6 cellular contexts compared by ENCODE assay signal in genomic region chr22:20117656-20118571, GRCh38.
A peak's percentile ranks its signal among the peaks of the same experiment; 100 is the strongest.
DNase-seq lines count a peak whose midpoint lies in the region; ATAC-seq and TF ChIP-seq lines count a peak whose summit lies in the region.

No MANE protein-coding gene starts in this region.

- H3K9me3 ChIP-seq in iPS DF 6.9 (ENCODE audit: control insufficient read depth, insufficient read depth, low read length) = no peaks in the 10 kb centered on the region

- no peak overlapping the region for H3K27ac ChIP-seq in iPS DF 6.9 (ENCODE audit: low read length)

- H3K4me3 ChIP-seq in iPS DF 6.9 (ENCODE audit: low read length) = peak overlapping the region; percentile 73

- peaks cover 52% of the 10 kb centered on the region for H3K36me3 ChIP-seq in iPS DF 6.9 (ENCODE audit: control insufficient read depth, insufficient read depth, low read length)

- no peaks in the 10 kb centered on the region for H3K27me3 ChIP-seq in iPS DF 6.9 (ENCODE audit: control insufficient read depth, insufficient read depth, low read length)

- TF ChIP-seq CTCF in GM10266 (IDR thresholded peaks at IDR 0.05; ENCODE audit: control insufficient read depth, insufficient read depth, low read depth, missing control alignments) = no peak

- WGBS in iPS DF 6.9 (ENCODE audit: insufficient coverage, insufficient read length) = no CpG with 5 or more reads among the region's 65 CpGs

- no peaks in the 10 kb centered on the region for H3K4me1 ChIP-seq in iPS DF 6.9 (ENCODE audit: control insufficient read depth, insufficient read depth, low read length)

- DNase-seq in GM10266 (ENCODE audit: extremely low spot score) (peak; percentile 78), iPS DF 6.9 (ENCODE audit: low read depth, low spot score) (no peak)
- peak; percentile 71 for DNase-seq in activated CD8-positive, alpha-beta memory T cell treated with anti-CD3 and anti-CD28 coated beads, Interleukin-2, amount 50 U/mL, for 4 hours
- peak; percentile 72 to 78 for DNase-seq in stimulated activated CD8-positive, alpha-beta memory T cell treated with anti-CD3 and anti-CD28 coated beads, Interleukin-7, amount 100 ng/mL, for 4 hours (ENCODE audit: low read depth in 2 of 2)

- ATAC-seq in HG03097 (IDR thresholded peaks at IDR 0.05; ENCODE audit: low FRiP score, unreplicated experiment) (peak; percentile 22), HG03520 (IDR thresholded peaks at IDR 0.05; ENCODE audit: unreplicated experiment) (no peak)
